15 cellular contexts compared by ENCODE assay signal in the genomic region with DNA sequence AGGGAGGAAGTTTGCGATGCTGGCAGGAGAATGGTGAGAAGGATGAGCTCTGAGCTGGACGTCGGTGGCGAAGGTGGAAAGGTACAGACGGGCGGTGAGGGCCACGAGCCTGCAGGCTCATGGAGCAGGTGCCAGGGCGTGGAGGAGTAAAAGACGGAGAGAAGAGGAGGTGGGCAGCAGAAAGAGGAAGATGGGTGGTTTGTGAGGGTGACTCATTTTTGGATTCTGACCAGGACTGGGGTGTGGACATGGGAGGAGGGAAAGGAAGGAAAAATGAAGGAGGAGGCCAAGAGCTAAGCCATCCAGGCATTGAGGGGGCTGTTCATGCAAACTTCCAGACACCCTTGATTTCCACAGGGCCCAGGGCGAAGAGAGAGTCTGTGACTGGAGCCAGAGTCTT. TPM values are rescaled to one million over a fixed set of nuclear protein-coding genes. Genes with fewer than 3 reads are reported as not detected.
DNase-seq lines count a peak whose midpoint lies in the region; ATAC-seq and TF ChIP-seq lines count a peak whose summit lies in the region.
"Had no signal": no experiment of that assay in that cellular context is flagged by ENCODE, and none has a peak within 500 bp of the region (broad histone marks: within the 10 kb centered on the region; RNA-seq: fewer than 3 reads in every experiment).

No MANE protein-coding gene starts in this region.

- peaks cover 0 to 30% (median 0%) of the 10 kb centered on the region in 11 experiments; a peak in 5 of 22 replicates for H4K20me1 ChIP-seq in BLaER1 treated with 17β-estradiol and CSF1 and Interleukin-3, amounts not matched to agents 10 nM and 100 nM

- no peak for DNase-seq in HFFc6
- peak; percentile 13 for DNase-seq in amniotic epithelial cell (ENCODE audit: low read depth)
- no peak for DNase-seq in naive thymus-derived CD8-positive, alpha-beta T cell
- DNase-seq in DMS53 treated with DMSO at 0.1 percent for 48 hours (lab: John Stamatoyannopoulos, UW; ENCODE audit: unreplicated experiment) = no peak
- DNase-seq in DMS 273 (lab: John Stamatoyannopoulos, UW; ENCODE audit: unreplicated experiment) = no peak
- DNase-seq in brain microvascular endothelial cell = no peak
- DNase-seq: activated T-cell treated with anti-CD3 and anti-CD28 coated beads for 4 hours, foreskin keratinocyte, NCI-H2081 treated with DMSO at 0.1 percent for 48 hours, spleen had no signal

- in situ Hi-C loops in brain microvascular endothelial cell (cut with HindIII; ENCODE audit: low pct_ligation_motif_present, low sequenced_read_pairs) = no loop called here

- H3K36me3 Mint-ChIP-seq in HFFc6 (ENCODE audit: low read depth) = peaks cover 9% of the 10 kb centered on the region
- peaks cover 0 to 48% (median 6%) of the 10 kb centered on the region in 3 donors for H3K36me3 Mint-ChIP-seq in naive thymus-derived CD8-positive, alpha-beta T cell

- peak overlapping the region in 9 of 11 experiments; percentile 82 to 99 (median 97); a peak in 14 of 22 replicates for H3K4me2 ChIP-seq in BLaER1 treated with 17β-estradiol and CSF1 and Interleukin-3, amounts not matched to agents 10 nM and 100 nM

- no peaks in the 10 kb centered on the region for H3K27me3 ChIP-seq in BLaER1 treated with 17β-estradiol and CSF1 and Interleukin-3, amounts not matched to agents 10 nM and 100 nM
- H3K27me3 ChIP-seq in brain microvascular endothelial cell (replicated peaks) = no peaks in the 10 kb centered on the region

- no peaks in the 10 kb centered on the region for H3K9me3 Mint-ChIP-seq in HFFc6
- H3K9me3 Mint-ChIP-seq in naive thymus-derived CD8-positive, alpha-beta T cell = no peaks in the 10 kb centered on the region

- POLR2A ChIA-PET in naive thymus-derived CD8-positive, alpha-beta T cell (lab: Charles Lee) = interaction anchor here (0.6 to 2.8 kb wide), 3 partner anchors 19 to 135 kb away, joined by 4 to 9 read pairs (median 6); a partner anchor contains a TSS

- peaks cover 36% of the 10 kb centered on the region for H3K4me1 Mint-ChIP-seq in HFFc6 (ENCODE audit: low read depth)
- H3K4me1 Mint-ChIP-seq in naive thymus-derived CD8-positive, alpha-beta T cell = peaks cover 32 to 47% (median 43%) of the 10 kb centered on the region in 4 donors

- H3K27ac ChIP-seq in BLaER1 treated with 17β-estradiol and CSF1 and Interleukin-3, amounts not matched to agents 10 nM and 100 nM = peak overlapping the region in 5 of 11 experiments; percentile 25 to 95 (median 92); a peak in 3 of 22 replicates
- no peak overlapping the region for H3K27ac ChIP-seq in brain microvascular endothelial cell
- H3K27ac ChIP-seq: foreskin keratinocyte had no signal

- peaks cover 32 to 59% (median 50%) of the 10 kb centered on the region in 11 experiments for H3K36me3 ChIP-seq in BLaER1 treated with 17β-estradiol and CSF1 and Interleukin-3, amounts not matched to agents 10 nM and 100 nM
- no peaks in the 10 kb centered on the region for H3K36me3 ChIP-seq in brain microvascular endothelial cell (replicated peaks)

- peaks cover 34 to 50% (median 46%) of the 10 kb centered on the region in 10 experiments for H3K4me1 ChIP-seq in BLaER1 treated with 17β-estradiol and CSF1 and Interleukin-3, amounts not matched to agents 10 nM and 100 nM

- TF ChIP-seq CTCF in HFFc6 (IDR thresholded peaks at IDR 0.05) (no peak), brain microvascular endothelial cell (IDR thresholded peaks at IDR 0.05; ENCODE audit: low read depth, low read length, missing control alignments) (no peak)

- peak overlapping the region; percentile 60 for H3K27ac Mint-ChIP-seq in HFFc6
- H3K27ac Mint-ChIP-seq in naive thymus-derived CD8-positive, alpha-beta T cell = peak overlapping the region in 8 of 10 donors; percentile 81 to 97 (median 90)

- no peak for ATAC-seq in naive thymus-derived CD8-positive, alpha-beta T cell
- ATAC-seq in HG03432 (IDR thresholded peaks at IDR 0.05; ENCODE audit: unreplicated experiment) = no peak
- ATAC-seq: foreskin keratinocyte had no signal

- no peak overlapping the region for H3K4me3 ChIP-seq in BLaER1 treated with 17β-estradiol and CSF1 and Interleukin-3, amounts not matched to agents 10 nM and 100 nM
- no peak overlapping the region for H3K4me3 ChIP-seq in brain microvascular endothelial cell (ENCODE audit: low read depth, low read length)
- H3K4me3 ChIP-seq: spleen had no signal

- H3K9ac ChIP-seq in BLaER1 treated with 17β-estradiol and CSF1 and Interleukin-3, amounts not matched to agents 10 nM and 100 nM = peak overlapping the region in 10 of 11 experiments; percentile 10 to 98 (median 70); a peak in 13 of 22 replicates

- no peak overlapping the region for H3K4me3 Mint-ChIP-seq in HFFc6
- H3K4me3 Mint-ChIP-seq in naive thymus-derived CD8-positive, alpha-beta T cell = peak overlapping the region in 7 of 10 donors; percentile 51 to 79 (median 68)

- no peaks in the 10 kb centered on the region for H3K9me3 ChIP-seq in BLaER1 treated with 17β-estradiol and CSF1 and Interleukin-3, amounts not matched to agents 10 nM and 100 nM (replicated peaks in 1 of 11)
- H3K9me3 ChIP-seq: spleen had no signal

- H3K27me3 Mint-ChIP-seq in HFFc6 (ENCODE audit: insufficient read depth) = peaks cover 3% of the 10 kb centered on the region
- H3K27me3 Mint-ChIP-seq in naive thymus-derived CD8-positive, alpha-beta T cell = no peaks in the 10 kb centered on the region

RNA-seq across cellular contexts. Expression of a gene that starts 3.5 kb away (rescaled TPM):
- 10 to 100 TPM; 15.4 to 23.3 (median 18.6) TPM for total RNA-seq in HFFc6 (2021; fragmentation: NEBNext Ultra II Directional; extraction: Animal tissue kit (Norgen Biotek cat#: 25700))
- 10 to 100 TPM; 26.3 to 29.3 TPM for total RNA-seq in naive thymus-derived CD8-positive, alpha-beta T cell
- 10 to 100 TPM in 2 of 3 donors, 1 to 10 TPM in 1; 9.6 to 14.1 (median 10.5) TPM for polyA plus RNA-seq in naive thymus-derived CD8-positive, alpha-beta T cell

RNA-seq across cellular contexts. Expression of a gene that starts 4.3 kb away (rescaled TPM):
- total RNA-seq in HFFc6 (2021; fragmentation: NEBNext Ultra II Directional; extraction: Animal tissue kit (Norgen Biotek cat#: 25700)) = under 1 TPM in 4 of 6 experiments, not detected in 2; 0.07 to 0.24 (median 0.10) TPM
- under 1 TPM in 1 of 2 experiments, not detected in 1; 0.27 TPM for total RNA-seq in naive thymus-derived CD8-positive, alpha-beta T cell
- polyA plus RNA-seq in naive thymus-derived CD8-positive, alpha-beta T cell = under 1 TPM in 1 of 3 donors, not detected in 2; 0.08 TPM
- total RNA-seq: cerebellum, foreskin keratinocyte had no signal
- polyA plus RNA-seq: foreskin keratinocyte, keratinocyte, neural cell had no signal

RNA-seq across cellular contexts. Expression of a gene that starts 26.0 kb away (rescaled TPM):
- total RNA-seq in HFFc6 (2021; fragmentation: NEBNext Ultra II Directional; extraction: Animal tissue kit (Norgen Biotek cat#: 25700)) = 10 to 100 TPM in 2 of 6 experiments, 1 to 10 TPM in 4; 5.2 to 20.0 (median 6.6) TPM
- 10 to 100 TPM; 53.9 to 58.4 TPM for total RNA-seq in naive thymus-derived CD8-positive, alpha-beta T cell
- polyA plus RNA-seq in naive thymus-derived CD8-positive, alpha-beta T cell = 10 to 100 TPM; 25.1 to 40.9 (median 25.4) TPM

RNA-seq across cellular contexts. Expression of a gene that starts 31.9 kb away (rescaled TPM):
- 10 to 100 TPM; 14.9 to 21.4 (median 17.3) TPM for total RNA-seq in HFFc6 (2021; fragmentation: NEBNext Ultra II Directional; extraction: Animal tissue kit (Norgen Biotek cat#: 25700))
- total RNA-seq in naive thymus-derived CD8-positive, alpha-beta T cell = 10 to 100 TPM; 31.7 to 32.8 TPM
- polyA plus RNA-seq in naive thymus-derived CD8-positive, alpha-beta T cell = 10 to 100 TPM in 2 of 3 donors, 1 to 10 TPM in 1; 9.4 to 11.9 (median 11.2) TPM

RNA-seq across cellular contexts. Expression of a gene that starts 50.5 kb away (rescaled TPM):
- under 1 TPM; 0.19 to 0.66 (median 0.37) TPM for total RNA-seq in HFFc6 (2021; fragmentation: NEBNext Ultra II Directional; extraction: Animal tissue kit (Norgen Biotek cat#: 25700))
- under 1 TPM in 1 of 2 experiments, not detected in 1; 0.16 TPM for total RNA-seq in naive thymus-derived CD8-positive, alpha-beta T cell
- not detected for polyA plus RNA-seq in naive thymus-derived CD8-positive, alpha-beta T cell
- polyA plus RNA-seq: neural cell had no signal
